Comparison of ENCODE assay signal across 24 cellular contexts in the genomic region with DNA sequence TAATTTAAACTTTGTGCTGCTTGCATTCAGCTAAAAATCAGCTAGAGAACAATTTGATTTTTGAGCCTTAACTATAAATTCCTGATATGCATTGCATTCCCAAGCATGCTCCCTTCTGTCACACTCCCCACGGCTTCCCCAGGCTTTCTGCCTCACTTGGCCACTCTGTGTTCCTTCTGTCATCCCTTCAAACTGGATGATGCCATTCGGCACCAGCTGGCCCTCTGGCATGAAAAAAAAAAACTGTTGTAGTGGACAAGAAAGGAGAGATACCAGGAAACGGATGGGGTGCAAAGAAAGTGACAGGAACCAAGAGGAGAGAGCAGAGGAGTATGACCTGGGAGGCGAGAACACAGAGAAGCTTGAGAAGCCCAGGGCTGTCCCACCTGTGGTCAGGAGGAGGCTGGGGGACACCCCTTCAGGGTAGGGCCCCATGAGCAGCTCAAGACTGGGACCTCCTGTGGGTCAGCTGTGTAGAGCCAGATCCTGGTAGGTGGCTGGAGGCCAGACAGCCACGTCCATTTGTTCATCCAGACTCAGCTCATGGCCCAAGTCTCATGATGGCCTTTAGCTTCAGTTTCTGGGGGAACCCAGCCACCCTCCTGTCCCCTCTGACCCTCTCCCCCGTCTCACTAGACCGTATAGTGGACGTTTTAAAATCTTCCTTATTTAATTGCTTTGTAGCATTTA.
"Had no signal": no experiment of that assay in that cellular context is flagged by ENCODE, and none has a peak within 500 bp of the region (broad histone marks: within the 10 kb centered on the region; RNA-seq: fewer than 3 reads in every experiment).

No MANE protein-coding gene starts in this region.

- H3K4me3 ChIP-seq: adrenal gland, body of pancreas, MG63, SJCRH30 had no signal

- DNase-seq: activated CD4-positive, alpha-beta T cell treated with anti-CD3 and anti-CD28 coated beads, Interleukin-2, amount 10 ng/mL, durations not matched to agents 24 days and 14 days; activated CD4-positive, alpha-beta T cell treated with anti-CD3 and anti-CD28 coated beads, Interleukin-2, amount 50 U/mL, for 4 hours; activated CD8-positive, alpha-beta T cell treated with anti-CD3 and anti-CD28 coated beads for 36 hours; activated gamma-delta T cell treated with Interleukin-2 at 50 U/mL for 16 hours; activated naive CD4-positive, alpha-beta T cell treated with anti-CD3 and anti-CD28 coated beads for 36 hours; activated T-cell treated with anti-CD3 and anti-CD28 coated beads, Interleukin-2, amount 50 U/mL, for 4 hours; adrenal gland; body of pancreas; Karpas-422; KBM-7; MG63; MV-4-11; NCI-H1092; NCI-H1436 treated with DMSO at 0.1 percent for 48 hours; NCI-H1694 treated with DMSO at 0.1 percent for 48 hours; NCI-H2029; NCI-H524 treated with DMSO at 0.1 percent for 48 hours; SHP77; SJCRH30; SK-N-SH had no signal

- H3K36me3 ChIP-seq: adrenal gland, MG63, SJCRH30 had no signal

- H3K4me1 ChIP-seq: adrenal gland, body of pancreas had no signal

- H3K27ac ChIP-seq: adrenal gland, body of pancreas, SJCRH30 had no signal

- H3K9me3 Mint-ChIP-seq: activated CD4-positive, alpha-beta T cell treated with anti-CD3 and anti-CD28 coated beads, Interleukin-2, amount 10 ng/mL, durations not matched to agents 24 days and 14 days; activated CD8-positive, alpha-beta T cell treated with anti-CD3 and anti-CD28 coated beads for 36 hours; activated naive CD4-positive, alpha-beta T cell treated with anti-CD3 and anti-CD28 coated beads for 36 hours; activated naive CD4-positive, alpha-beta T cell treated with anti-CD3 and anti-CD28 coated beads, Interleukin-2, amount 50 U/mL, for 72 hours; activated T-cell treated with anti-CD3 and anti-CD28 coated beads, Interleukin-2, amount 50 U/mL, for 4 hours; activated T-helper 1 cell treated with anti-CD3 and anti-CD28 coated beads, Interleukin-12 subunit alpha, Interleukin-12 subunit beta, Interleukin-2, Interleukin-4 antibody, amounts not matched to agents 30 ng/mL and 10 ng/mL and 1 ng/mL, durations not matched to agents 14 hours and 24 hours and 36 hours; T-helper 1 cell treated with Interleukin-12 subunit alpha and Interleukin-12 subunit beta and Interleukin-4 antibody, amounts not matched to agents 30 μg/mL and 1 μg/mL, for 36 hours; T-helper 2 cell treated with Interferon-gamma antibody and Interleukin-4, amounts not matched to agents 5 μg/mL and 100 μg/mL, for 36 hours had no signal

- H3K9me3 ChIP-seq: adrenal gland, body of pancreas, MG63, SJCRH30, SK-N-SH had no signal

- H3K36me3 Mint-ChIP-seq: activated naive CD4-positive, alpha-beta T cell treated with anti-CD3 and anti-CD28 coated beads, Interleukin-2, amount 50 U/mL, for 72 hours had no signal

- H3K27ac Mint-ChIP-seq: activated CD4-positive, alpha-beta T cell treated with anti-CD3 and anti-CD28 coated beads, Interleukin-2, amount 10 ng/mL, durations not matched to agents 24 days and 14 days; activated CD8-positive, alpha-beta T cell treated with anti-CD3 and anti-CD28 coated beads for 36 hours; activated naive CD4-positive, alpha-beta T cell treated with anti-CD3 and anti-CD28 coated beads for 36 hours; activated naive CD4-positive, alpha-beta T cell treated with anti-CD3 and anti-CD28 coated beads, Interleukin-2, amount 50 U/mL, for 72 hours; activated T-helper 1 cell treated with anti-CD3 and anti-CD28 coated beads, Interleukin-12 subunit alpha, Interleukin-12 subunit beta, Interleukin-2, Interleukin-4 antibody, amounts not matched to agents 30 ng/mL and 10 ng/mL and 1 ng/mL, durations not matched to agents 14 hours and 24 hours and 36 hours; T-helper 1 cell treated with Interleukin-12 subunit alpha and Interleukin-12 subunit beta and Interleukin-4 antibody, amounts not matched to agents 30 μg/mL and 1 μg/mL, for 36 hours; T-helper 2 cell treated with Interferon-gamma antibody and Interleukin-4, amounts not matched to agents 5 μg/mL and 100 μg/mL, for 36 hours had no signal

- H3K27me3 ChIP-seq: adrenal gland, body of pancreas, MG63, SJCRH30 had no signal

- H3K4me3 Mint-ChIP-seq: activated CD4-positive, alpha-beta T cell treated with anti-CD3 and anti-CD28 coated beads, Interleukin-2, amount 10 ng/mL, durations not matched to agents 24 days and 14 days; activated CD8-positive, alpha-beta T cell treated with anti-CD3 and anti-CD28 coated beads for 36 hours; activated naive CD4-positive, alpha-beta T cell treated with anti-CD3 and anti-CD28 coated beads for 36 hours; activated T-cell treated with anti-CD3 and anti-CD28 coated beads, Interleukin-2, amount 50 U/mL, for 4 hours; activated T-helper 1 cell treated with anti-CD3 and anti-CD28 coated beads, Interleukin-12 subunit alpha, Interleukin-12 subunit beta, Interleukin-2, Interleukin-4 antibody, amounts not matched to agents 30 ng/mL and 10 ng/mL and 1 ng/mL, durations not matched to agents 14 hours and 24 hours and 36 hours; T-helper 1 cell treated with Interleukin-12 subunit alpha and Interleukin-12 subunit beta and Interleukin-4 antibody, amounts not matched to agents 30 μg/mL and 1 μg/mL, for 36 hours; T-helper 2 cell treated with Interferon-gamma antibody and Interleukin-4, amounts not matched to agents 5 μg/mL and 100 μg/mL, for 36 hours had no signal
